10 cellular contexts compared by ENCODE assay signal in genomic region chr10:103663802-103664201, GRCh38.
DNase-seq lines count a peak whose midpoint lies in the region; ATAC-seq, FAIRE-seq and TF ChIP-seq lines count a peak whose summit lies in the region.
"Had no signal": no experiment of that assay in that cellular context is flagged by ENCODE, and none has a peak within 500 bp of the region (broad histone marks: within the 10 kb centered on the region; RNA-seq: fewer than 3 reads in every experiment).

No MANE protein-coding gene starts in this region.

- peak; percentile 6 to 74 for DNase-seq in NCI-H446 (lab: John Stamatoyannopoulos, UW)
- no peak for DNase-seq in cardiac muscle cell (ENCODE audit: low read depth in 1 of 2, low spot score in 1 of 2)
- peak in 3 of 6 donors; percentile 50 to 79 (median 56) for DNase-seq in pancreas
- DNase-seq in activated CD4-positive, alpha-beta T cell treated with anti-CD3 and anti-CD28 coated beads for 48 hours: no peak
- DNase-seq in COLO829 (ENCODE audit: low spot score): no peak
- no peak for DNase-seq in activated naive CD4-positive, alpha-beta T cell treated with Interleukin-2 at 50 U/mL for 16 hours
- no peak for DNase-seq in activated effector memory CD4-positive, alpha-beta T cell treated with Interleukin-2 at 50 U/mL for 16 hours
- DNase-seq: MV-4-11 had no signal

- TF ChIP-seq CTCF in cardiac muscle cell (IDR thresholded peaks at IDR 0.05; ENCODE audit: low read depth, low read length) (no peak), pancreas (IDR thresholded peaks at IDR 0.05) (no peak)

- H3K27ac ChIP-seq in BLaER1 (peak overlapping the region; percentile 50), cardiac muscle cell (peak overlapping the region; percentile 54), pancreas (peak overlapping the region in 3 of 4 donors; percentile 15 to 35 (median 22))
- H3K27ac ChIP-seq: C4-2B had no signal

- peak overlapping the region; percentile 31; the same call in 1 of the 2 replicates for H3K9ac ChIP-seq in BLaER1

- no peaks in the 10 kb centered on the region for H3K9me3 ChIP-seq in BLaER1
- no peaks in the 10 kb centered on the region for H3K9me3 ChIP-seq in cardiac muscle cell (ENCODE audit: low read depth)
- no peaks in the 10 kb centered on the region for H3K9me3 ChIP-seq in pancreas

- peaks cover 94% of the 10 kb centered on the region for H3K4me1 ChIP-seq in BLaER1
- peaks cover 20% of the 10 kb centered on the region for H3K4me1 ChIP-seq in cardiac muscle cell (ENCODE audit: low read depth)
- no peaks in the 10 kb centered on the region for H3K4me1 ChIP-seq in pancreas

- peak; percentile 11 to 60 (median 33) for ATAC-seq in pancreas

- H3K4me3 ChIP-seq in BLaER1: no peak overlapping the region
- H3K4me3 ChIP-seq in cardiac muscle cell: no peak overlapping the region
- H3K4me3 ChIP-seq in pancreas: no peak overlapping the region

- intact Hi-C loops in pancreas (cut with DNase I): no loop called here

- H3K36me3 ChIP-seq in BLaER1 (peaks cover 21% of the 10 kb centered on the region), cardiac muscle cell (peaks cover 3% of the 10 kb centered on the region), pancreas (no peaks in the 10 kb centered on the region)

- peak overlapping the region; percentile 95 for H3K4me2 ChIP-seq in BLaER1

- H4K20me1 ChIP-seq in BLaER1: peaks cover 51% of the 10 kb centered on the region

- no peak for FAIRE-seq in pancreas (lab: Jason Lieb, UNC)

- H3K27me3 ChIP-seq in BLaER1 (no peaks in the 10 kb centered on the region), cardiac muscle cell (no peaks in the 10 kb centered on the region), pancreas (no peaks in the 10 kb centered on the region)

- WGBS in pancreas, 2 donors: 53 to 70% methylated on average over 13 of the region's 13 CpGs

Comparison
In these comparisons a context has a peak if more than half of its experiments do, and no peak if none do; other contexts are left out.
1. DNase-seq: peak in NCI-H446 (2 of 2); none in cardiac muscle cell (0 of 2), activated CD4-positive, alpha-beta T cell treated with anti-CD3 and anti-CD28 coated beads for 48 hours (single experiment), COLO829 (single experiment), activated naive CD4-positive, alpha-beta T cell treated with Interleukin-2 at 50 U/mL for 16 hours (single experiment) and activated effector memory CD4-positive, alpha-beta T cell treated with Interleukin-2 at 50 U/mL for 16 hours (single experiment).
2. Peak in every context shown above with its lines, with median percentiles within 50 percentile points of each other: H3K27ac ChIP-seq.